11 cellular contexts compared by ENCODE assay signal in genomic region chr7:56449762-56450161, GRCh38.
"Had no signal": no experiment of that assay in that cellular context is flagged by ENCODE, and none has a peak within 500 bp of the region (broad histone marks: within the 10 kb centered on the region; RNA-seq: fewer than 3 reads in every experiment).

No MANE protein-coding gene starts in this region.

- H3K9ac ChIP-seq: GM23248 had no signal

- FAIRE-seq: H1, H54 had no signal

- H3K4me2 ChIP-seq: GM23338 had no signal

- H3K4me3 ChIP-seq: GM23248, GM23338, HAP-1 had no signal

- H3K9me3 ChIP-seq: HAP-1 had no signal

- ATAC-seq: GM23338, HCT116 had no signal

- H2AFZ ChIP-seq: GM23248, GM23338 had no signal

- H3K36me3 ChIP-seq: HAP-1 had no signal

- H3K27ac ChIP-seq: GM23248 had no signal

- H3K4me1 ChIP-seq: HAP-1 had no signal

- DNase-seq: GM23248, GOT3, H7, H9, HCEC 1CT, HFFc6 had no signal
